ENCODE assay signal across 9 cellular contexts in genomic region chr18:13539050-13539449, GRCh38.
DNase-seq lines count a peak whose midpoint lies in the region; ATAC-seq lines count a peak whose summit lies in the region.
"Had no signal": no experiment of that assay in that cellular context is flagged by ENCODE, and none has a peak within 500 bp of the region (broad histone marks: within the 10 kb centered on the region; RNA-seq: fewer than 3 reads in every experiment).

No MANE protein-coding gene starts in this region.

- H3K36me3 ChIP-seq in muscle layer of duodenum (ENCODE audit: control insufficient read depth in 1 of 2, insufficient read depth in 2 of 2, low read length in 2 of 2), result no peaks in the 10 kb centered on the region

- in situ Hi-C loops in KBM-7 (cut with MboI; ENCODE audit: low pct_unique_long_range_greater_than_20kb, low sequenced_read_pairs), result no loop called here

- H3K27ac ChIP-seq in muscle layer of duodenum (ENCODE audit: low read length), result peak overlapping the region; percentile 27

- peak overlapping the region; percentile 64 to 73 for H3K4me3 Mint-ChIP-seq in activated T-cell treated with anti-CD3 and anti-CD28 coated beads, Interleukin-2, amount 50 U/mL, for 72 hours

- H3K4me1 ChIP-seq in muscle layer of duodenum (ENCODE audit: control insufficient read depth in 1 of 2, insufficient read depth in 2 of 2, low read length in 2 of 2), result peaks cover 24 to 41% of the 10 kb centered on the region in 2 donors

- H3K9me3 ChIP-seq in muscle layer of duodenum (ENCODE audit: control insufficient read depth in 1 of 2, low read length in 2 of 2), result no peaks in the 10 kb centered on the region

- peak; percentile 39 to 74 for ATAC-seq in activated T-cell treated with anti-CD3 and anti-CD28 coated beads, Interleukin-2, amount 50 U/mL, for 72 hours (replicated peaks in 1 of 2)

- DNase-seq in COR-L47 (lab: John Stamatoyannopoulos, UW), result peak; percentile 22
- peak; percentile 27 for DNase-seq in KBM-7
- DNase-seq in activated T-cell treated with anti-CD3 and anti-CD28 coated beads, Interleukin-2, amount 50 U/mL, for 72 hours, result peak; percentile 11 to 12
- DNase-seq in NCI-H146 (lab: John Stamatoyannopoulos, UW), result no peak
- DNase-seq in AG08396 (ENCODE audit: low spot score), result no peak
- DNase-seq in putamen (ENCODE audit: low spot score), result no peak
- DNase-seq in NCI-H146 treated with DMSO at 0.1 percent for 48 hours (lab: John Stamatoyannopoulos, UW; ENCODE audit: unreplicated experiment), result no peak
- DNase-seq: NCI-H524 had no signal

- H3K9me3 Mint-ChIP-seq in activated T-cell treated with anti-CD3 and anti-CD28 coated beads, Interleukin-2, amount 50 U/mL, for 72 hours, result no peaks in the 10 kb centered on the region

- H3K36me3 Mint-ChIP-seq in activated T-cell treated with anti-CD3 and anti-CD28 coated beads, Interleukin-2, amount 50 U/mL, for 72 hours (ENCODE audit: insufficient read depth in 2 of 2), result peaks cover 0 to 1% of the 10 kb centered on the region in 2 donors

- no peaks in the 10 kb centered on the region for H3K27me3 ChIP-seq in muscle layer of duodenum (ENCODE audit: low read depth, low read length)

- no peaks in the 10 kb centered on the region for H3K27me3 Mint-ChIP-seq in activated T-cell treated with anti-CD3 and anti-CD28 coated beads, Interleukin-2, amount 50 U/mL, for 72 hours (ENCODE audit: low read depth)

- peaks cover 73% of the 10 kb centered on the region for H3K4me1 Mint-ChIP-seq in activated T-cell treated with anti-CD3 and anti-CD28 coated beads, Interleukin-2, amount 50 U/mL, for 72 hours (ENCODE audit: low read depth)

- no peak overlapping the region for H3K4me3 ChIP-seq in muscle layer of duodenum (ENCODE audit: low read depth in 1 of 2, low read length in 2 of 2)

- H3K27ac Mint-ChIP-seq in activated T-cell treated with anti-CD3 and anti-CD28 coated beads, Interleukin-2, amount 50 U/mL, for 72 hours, result peak overlapping the region; percentile 94

Comparison
In these comparisons a context has a peak if more than half of its experiments do, and no peak if none do; other contexts are left out.
1. DNase-seq: peak in COR-L47 (single experiment), KBM-7 (single experiment) and activated T-cell treated with anti-CD3 and anti-CD28 coated beads, Interleukin-2, amount 50 U/mL, for 72 hours (2 of 2); none in NCI-H146 (single experiment), AG08396 (single experiment), putamen (single experiment) and NCI-H146 treated with DMSO at 0.1 percent for 48 hours (single experiment).